31 cellular contexts compared by ENCODE assay signal in genomic region chr2:159559034-159559433, GRCh38.
"Had no signal": no experiment of that assay in that cellular context is flagged by ENCODE, and none has a peak within 500 bp of the region (broad histone marks: within the 10 kb centered on the region; RNA-seq: fewer than 3 reads in every experiment).

No MANE protein-coding gene starts in this region.

- H3K27ac Mint-ChIP-seq: naive thymus-derived CD4-positive, alpha-beta T cell; natural killer cell; nephron; neural progenitor cell; progenitor cell of endocrine pancreas; stimulated activated memory B cell treated with anti-CD40 and anti-IgM and Interleukin-4, amounts not matched to agents 10 μg/mL and 1 μg/mL and 100 μg/mL, for 72 hours; stimulated activated naive CD8-positive, alpha-beta T cell treated with anti-CD3 and anti-CD28 coated beads, Interleukin-15, amount 100 ng/mL, for 72 hours; type B pancreatic cell had no signal

- H3K9me3 ChIP-seq: psoas muscle, right lobe of liver, spleen, suprapubic skin, testis, tibial artery, transverse colon, upper lobe of right lung, uterus had no signal

- H3K4me1 Mint-ChIP-seq: natural killer cell; nephron; neural progenitor cell; stimulated activated memory B cell treated with anti-CD40 and anti-IgM and Interleukin-4, amounts not matched to agents 10 μg/mL and 1 μg/mL and 100 μg/mL, for 72 hours; stimulated activated naive CD8-positive, alpha-beta T cell treated with anti-CD3 and anti-CD28 coated beads, Interleukin-15, amount 100 ng/mL, for 72 hours had no signal

- H3K27me3 ChIP-seq: neural progenitor cell, pancreas, right lobe of liver, spleen, suprapubic skin, testis, tibial artery, transverse colon, upper lobe of right lung, uterus had no signal

- H3K27ac ChIP-seq: neural progenitor cell, pancreas, psoas muscle, right lobe of liver, skin epidermis, spleen, suprapubic skin, testis, transverse colon, upper lobe of right lung, uterus had no signal

- H3K36me3 Mint-ChIP-seq: natural killer cell; stimulated activated memory B cell treated with anti-CD40 and anti-IgM and Interleukin-4, amounts not matched to agents 10 μg/mL and 1 μg/mL and 100 μg/mL, for 72 hours had no signal

- H3K36me3 ChIP-seq: neural progenitor cell, pancreas, right lobe of liver, spleen, suprapubic skin, transverse colon, upper lobe of right lung, uterus had no signal

- H3K4me3 Mint-ChIP-seq: naive thymus-derived CD4-positive, alpha-beta T cell; natural killer cell; nephron; neural progenitor cell; stimulated activated memory B cell treated with anti-CD40 and anti-IgM and Interleukin-4, amounts not matched to agents 10 μg/mL and 1 μg/mL and 100 μg/mL, for 72 hours; stimulated activated naive CD8-positive, alpha-beta T cell treated with anti-CD3 and anti-CD28 coated beads, Interleukin-15, amount 100 ng/mL, for 72 hours; type B pancreatic cell had no signal

- H3K4me3 ChIP-seq: neural progenitor cell, pancreas, psoas muscle, right lobe of liver, skin epidermis, smooth muscle cell, spleen, suprapubic skin, testis, tibial artery, transverse colon, upper lobe of right lung, uterus had no signal

- H3K9ac ChIP-seq: neural progenitor cell had no signal

- H3K27me3 Mint-ChIP-seq: naive thymus-derived CD4-positive, alpha-beta T cell; progenitor cell of endocrine pancreas; stimulated activated memory B cell treated with anti-CD40 and anti-IgM and Interleukin-4, amounts not matched to agents 10 μg/mL and 1 μg/mL and 100 μg/mL, for 72 hours; stimulated activated naive CD8-positive, alpha-beta T cell treated with anti-CD3 and anti-CD28 coated beads, Interleukin-15, amount 100 ng/mL, for 72 hours; type B pancreatic cell had no signal

- DNase-seq: naive thymus-derived CD4-positive, alpha-beta T cell; natural killer cell; nucleus accumbens; pancreas; posterior cingulate gyrus; psoas muscle; right cardiac atrium; right lobe of liver; spleen; stimulated activated CD4-positive, alpha-beta T cell treated with anti-CD3 and anti-CD28 coated beads, Interleukin-12 subunit alpha, Interleukin-12 subunit beta, amount 100 ng/mL, for 4 hours; stimulated activated CD4-positive, alpha-beta T cell treated with anti-CD3 and anti-CD28 coated beads, Interleukin-1b, Interleukin-23, amount 100 ng/mL, for 48 hours; stimulated activated CD4-positive, alpha-beta T cell treated with anti-CD3 and anti-CD28 coated beads, Interleukin-4, amount 100 ng/mL, for 1 hour; stimulated activated CD4-positive, alpha-beta T cell treated with anti-CD3 and anti-CD28 coated beads, Interleukin-4, amount 100 ng/mL, for 4 hours; stimulated activated CD8-positive, alpha-beta memory T cell treated with anti-CD3 and anti-CD28 coated beads, Interleukin-4, amount 100 ng/mL, for 48 hours; stimulated activated naive CD4-positive, alpha-beta T cell; stimulated activated naive CD8-positive, alpha-beta T cell treated with anti-CD3 and anti-CD28 coated beads, Interleukin-15, amount 100 ng/mL, for 72 hours; stimulated activated naive CD8-positive, alpha-beta T cell treated with anti-CD3 and anti-CD28 coated beads, Interleukin-15, Interleukin-2, amounts not matched to agents 100 U/mL and 50 U/mL, for 24 hours; substantia nigra; testis; tibial artery; transverse colon; upper lobe of right lung; uterus had no signal

- H3K9me3 Mint-ChIP-seq: natural killer cell; nephron; stimulated activated memory B cell treated with anti-CD40 and anti-IgM and Interleukin-4, amounts not matched to agents 10 μg/mL and 1 μg/mL and 100 μg/mL, for 72 hours; stimulated activated naive CD8-positive, alpha-beta T cell treated with anti-CD3 and anti-CD28 coated beads, Interleukin-15, amount 100 ng/mL, for 72 hours; type B pancreatic cell had no signal

- H3K4me1 ChIP-seq: neural progenitor cell, pancreas, psoas muscle, right lobe of liver, suprapubic skin, testis, upper lobe of right lung, uterus had no signal

- ATAC-seq: naive thymus-derived CD4-positive, alpha-beta T cell; natural killer cell; pancreas; psoas muscle; right cardiac atrium; right lobe of liver; stimulated activated memory B cell treated with anti-CD40 and anti-IgM and Interleukin-4, amounts not matched to agents 10 μg/mL and 1 μg/mL and 100 μg/mL, for 72 hours; stimulated activated naive CD8-positive, alpha-beta T cell treated with anti-CD3 and anti-CD28 coated beads, Interleukin-15, amount 100 ng/mL, for 72 hours; stimulated activated naive CD8-positive, alpha-beta T cell treated with anti-CD3 and anti-CD28 coated beads, Interleukin-15, Interleukin-2, amounts not matched to agents 100 U/mL and 50 U/mL, for 24 hours; upper lobe of right lung had no signal
